In genomic region chr15:57444877-57445513, GRCh38 we compare ENCODE assay signal across 1 cellular context.
TF ChIP-seq lines count a peak whose summit lies in the region.

No MANE protein-coding gene starts in this region.

TF ChIP-seq in H1, 55 proteins besides CTCF, POLR2A, EP300 and RAD21:
- TF ChIP-seq EZH2 (IDR thresholded peaks at IDR 0.05; ENCODE audit: low read depth, low read length, severe bottlenecking) (no peak), KDM1A (IDR thresholded peaks at IDR 0.05; ENCODE audit: borderline replicate concordance, low read length) (peak; percentile 12; the same call in 1 of the 2 replicates)
